Comparison of ENCODE assay signal across 8 cellular contexts in the genomic region with DNA sequence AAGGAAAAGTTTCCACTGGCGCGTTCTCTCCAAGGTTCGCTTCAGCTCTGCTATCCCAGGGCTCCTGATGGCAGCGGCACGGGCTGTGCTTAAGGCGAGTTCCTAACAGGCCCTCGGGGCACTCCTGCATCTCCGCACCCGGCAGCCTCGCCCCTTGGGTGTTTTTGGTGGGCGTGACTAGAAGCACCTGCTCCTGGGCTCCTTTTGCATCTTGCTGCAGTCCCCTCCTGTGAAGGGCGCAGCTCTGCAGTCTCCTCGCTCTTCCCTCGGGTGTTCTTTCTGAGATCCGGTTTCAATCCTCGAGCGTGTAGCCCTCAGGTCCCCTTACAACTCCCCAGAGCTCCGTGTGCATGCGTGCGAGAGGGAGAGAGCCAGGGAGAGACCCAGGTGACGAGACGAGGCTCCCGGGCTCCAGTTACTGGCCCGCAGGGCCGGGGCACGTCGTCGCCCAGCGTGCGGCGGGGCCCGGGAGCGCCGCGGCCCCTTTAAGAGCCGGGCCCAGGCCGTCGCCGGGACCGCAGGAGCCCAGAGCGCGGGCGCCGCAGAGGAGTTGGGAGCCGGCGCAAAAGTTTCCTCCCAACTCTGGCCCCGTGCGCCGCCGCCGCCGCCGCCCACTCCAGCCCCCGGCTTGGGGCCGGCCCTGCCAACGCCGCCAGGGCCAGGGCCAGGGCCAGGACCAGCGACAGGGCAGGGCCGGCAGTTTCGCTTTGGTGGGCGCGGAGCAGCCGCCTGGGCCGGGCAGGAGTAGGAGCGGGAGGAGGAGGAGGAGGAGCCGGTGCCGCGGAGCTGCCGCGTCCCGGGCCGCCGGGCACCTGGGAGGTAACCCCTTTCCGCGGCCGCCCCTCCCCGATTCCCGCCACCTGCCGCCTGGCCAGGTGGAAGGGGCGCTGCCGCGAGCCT. TPM values are rescaled to one million over a fixed set of nuclear protein-coding genes. Genes with fewer than 3 reads are reported as not detected.
DNase-seq lines count a peak whose midpoint lies in the region; ATAC-seq and TF ChIP-seq lines count a peak whose summit lies in the region.

A gene with protein sequence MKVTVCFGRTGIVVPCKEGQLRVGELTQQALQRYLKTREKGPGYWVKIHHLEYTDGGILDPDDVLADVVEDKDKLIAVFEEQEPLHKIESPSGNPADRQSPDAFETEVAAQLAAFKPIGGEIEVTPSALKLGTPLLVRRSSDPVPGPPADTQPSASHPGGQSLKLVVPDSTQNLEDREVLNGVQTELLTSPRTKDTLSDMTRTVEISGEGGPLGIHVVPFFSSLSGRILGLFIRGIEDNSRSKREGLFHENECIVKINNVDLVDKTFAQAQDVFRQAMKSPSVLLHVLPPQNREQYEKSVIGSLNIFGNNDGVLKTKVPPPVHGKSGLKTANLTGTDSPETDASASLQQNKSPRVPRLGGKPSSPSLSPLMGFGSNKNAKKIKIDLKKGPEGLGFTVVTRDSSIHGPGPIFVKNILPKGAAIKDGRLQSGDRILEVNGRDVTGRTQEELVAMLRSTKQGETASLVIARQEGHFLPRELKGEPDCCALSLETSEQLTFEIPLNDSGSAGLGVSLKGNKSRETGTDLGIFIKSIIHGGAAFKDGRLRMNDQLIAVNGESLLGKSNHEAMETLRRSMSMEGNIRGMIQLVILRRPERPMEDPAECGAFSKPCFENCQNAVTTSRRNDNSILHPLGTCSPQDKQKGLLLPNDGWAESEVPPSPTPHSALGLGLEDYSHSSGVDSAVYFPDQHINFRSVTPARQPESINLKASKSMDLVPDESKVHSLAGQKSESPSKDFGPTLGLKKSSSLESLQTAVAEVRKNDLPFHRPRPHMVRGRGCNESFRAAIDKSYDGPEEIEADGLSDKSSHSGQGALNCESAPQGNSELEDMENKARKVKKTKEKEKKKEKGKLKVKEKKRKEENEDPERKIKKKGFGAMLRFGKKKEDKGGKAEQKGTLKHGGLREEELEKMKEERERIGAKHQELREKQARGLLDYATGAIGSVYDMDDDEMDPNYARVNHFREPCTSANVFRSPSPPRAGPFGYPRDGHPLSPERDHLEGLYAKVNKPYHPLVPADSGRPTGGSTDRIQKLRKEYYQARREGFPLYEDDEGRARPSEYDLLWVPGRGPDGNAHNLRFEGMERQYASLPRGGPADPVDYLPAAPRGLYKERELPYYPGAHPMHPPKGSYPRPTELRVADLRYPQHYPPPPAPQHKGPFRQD (N-terminal part only) (plus strand): TSS at position 515 of the 900 bp plus-strand sequence. CDS start 525 bp downstream, outside the sequence.

- peaks cover 13% of the 10 kb centered on the region; the same call in 1 of the 2 replicates for H3K27me3 ChIP-seq in Panc1 (ENCODE audit: control insufficient read depth, insufficient read depth, low read length)
- H3K27me3 ChIP-seq in right atrium auricular region: no peaks in the 10 kb centered on the region

- POLR2A ChIA-PET in Panc1 (lab: Charles Lee): no interaction called here

- intact Hi-C loops in Panc1 (cut with micrococcal nuclease; ENCODE audit: unreplicated experiment): no loop called here

- in situ Hi-C loops in Panc1 (cut with HindIII; ENCODE audit: low pct_unique_long_range_greater_than_20kb, low sequenced_read_pairs): no loop called here
- in situ Hi-C loops in astrocyte of the cerebellum (cut with HindIII; ENCODE audit: low sequenced_read_pairs): no loop called here

- H3K4me3 ChIP-seq in Panc1 (ENCODE audit: low read depth in 2 of 2, low read length in 2 of 2): peak within 1 kb of the TSS; percentile 56 to 65
- peak within 1 kb of the TSS; percentile 69 for H3K4me3 ChIP-seq in astrocyte of the cerebellum (ENCODE audit: low read depth, low read length)
- peak within 1 kb of the TSS; percentile 88 to 95 for H3K4me3 ChIP-seq in right atrium auricular region

- no peak for TF ChIP-seq CTCF in Panc1 (IDR thresholded peaks at IDR 0.05)
- TF ChIP-seq CTCF in astrocyte of the cerebellum (IDR thresholded peaks at IDR 0.05; ENCODE audit: low read depth, low read length, missing control alignments): no peak
- TF ChIP-seq CTCF in right atrium auricular region (IDR thresholded peaks at IDR 0.05): no peak

- H3K4me1 ChIP-seq in Panc1 (ENCODE audit: control insufficient read depth, insufficient read depth, low read length): 0 out of 2 replicates have a peak, but pooled peaks cover 4% of the 10 kb centered on the region
- H3K4me1 ChIP-seq in right atrium auricular region: peaks cover 0 to 20% of the 10 kb centered on the region in 2 donors

- no peak within 1 kb of the TSS for H3K27ac ChIP-seq in Panc1 (ENCODE audit: low read length)
- peak within 1 kb of the TSS; percentile 83 to 84 for H3K27ac ChIP-seq in right atrium auricular region

- BruUV-seq in Panc1 (replicated peaks; lab: Mats Ljungman, UMichigan): no TSS peak

- H3K36me3 ChIP-seq in Panc1 (ENCODE audit: control insufficient read depth, insufficient read depth, low read length) (no peaks in the 10 kb centered on the region), right atrium auricular region (no peaks in the 10 kb centered on the region)

- H3K9me3 ChIP-seq in Panc1 (ENCODE audit: control insufficient read depth, insufficient read depth, low read depth, low read length) (no peaks in the 10 kb centered on the region), right atrium auricular region (no peaks in the 10 kb centered on the region)

- ATAC-seq in GM19324 (IDR thresholded peaks at IDR 0.05; ENCODE audit: low FRiP score, unreplicated experiment) (peak; percentile 60), HG03457 (IDR thresholded peaks at IDR 0.05; ENCODE audit: unreplicated experiment) (peak; percentile 57), Panc1 (peak; percentile 96)

- DNase-seq in AG20443 (ENCODE audit: low spot score) (peak; percentile 88), Panc1 (ENCODE audit: low read depth, low spot score) (no peak), astrocyte of the cerebellum (ENCODE audit: low read depth) (no peak), right atrium auricular region (ENCODE audit: low spot score) (peak; percentile 63), pons (ENCODE audit: low spot score) (peak; percentile 15), SIG-M5 treated with dmso at 0.1 percent for 504 hours (lab: John Stamatoyannopoulos, UW; ENCODE audit: unreplicated experiment) (no peak)

- CTCF ChIA-PET in Panc1 (lab: Charles Lee): no interaction called here

RNA-seq across cellular contexts. Expression of the gene that starts here (rescaled TPM):
- total RNA-seq in Panc1 (2021; ENCODE audit: unreplicated experiment): 3.6 TPM
- 0.63 TPM for polyA plus RNA-seq in Panc1 (2012; ENCODE audit: insufficient read length)
- total RNA-seq in right atrium auricular region: 10 to 100 TPM in 1 of 2 donors, 1 to 10 TPM in 1; 7.4 to 12.2 TPM

Comparison
In these comparisons a context has a peak if more than half of its experiments do, and no peak if none do; other contexts are left out.
1. DNase-seq: peak in AG20443 (single experiment), right atrium auricular region (single experiment) and pons (single experiment); none in Panc1 (single experiment), astrocyte of the cerebellum (single experiment) and SIG-M5 treated with dmso at 0.1 percent for 504 hours (single experiment).
2. Peak in every context shown above with its lines, with median percentiles within 50 percentile points of each other: ATAC-seq and H3K4me3 ChIP-seq.